Comparison of ENCODE assay signal across 14 cellular contexts in the genomic region with DNA sequence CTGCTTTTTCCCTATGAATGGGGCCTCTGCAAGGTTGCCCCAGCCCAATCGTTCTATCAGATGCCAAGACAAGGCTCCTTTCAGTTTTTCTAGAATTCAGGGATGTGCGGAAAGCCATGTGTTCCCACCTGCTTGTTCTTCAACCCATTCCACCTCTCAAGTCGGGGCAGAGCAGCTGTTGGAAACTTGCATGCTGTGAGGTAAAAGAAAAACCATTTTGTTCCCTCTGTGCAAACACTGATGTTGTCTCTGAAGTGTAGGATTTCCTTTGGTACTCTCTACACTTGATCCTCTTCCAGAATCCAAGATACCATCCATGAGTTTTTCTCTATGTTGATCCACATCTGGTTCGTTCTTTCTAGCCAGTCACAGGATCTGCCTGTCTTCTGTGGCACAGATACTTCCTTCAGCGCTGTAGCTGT. TPM values are rescaled to one million over a fixed set of nuclear protein-coding genes. Genes with fewer than 3 reads are reported as not detected.
DNase-seq lines count a peak whose midpoint lies in the region; ATAC-seq and TF ChIP-seq lines count a peak whose summit lies in the region.
"Had no signal": no experiment of that assay in that cellular context is flagged by ENCODE, and none has a peak within 500 bp of the region (broad histone marks: within the 10 kb centered on the region; RNA-seq: fewer than 3 reads in every experiment).

No MANE protein-coding gene starts in this region.

- WGBS in gastroesophageal sphincter (ENCODE audit: low coverage in 1 of 2), 2 donors, result 46 to 83% methylated on average over 2 to 5 of the region's 5 CpGs

- H3K9me3 ChIP-seq in SK-N-MC (ENCODE audit: low read depth, low read length), result no peaks in the 10 kb centered on the region
- H3K9me3 ChIP-seq in gastroesophageal sphincter, result no peaks in the 10 kb centered on the region
- no peaks in the 10 kb centered on the region for H3K9me3 ChIP-seq in skeletal muscle tissue (ENCODE audit: control insufficient read depth in 3 of 3, low read length in 3 of 3)
- H3K9me3 ChIP-seq: ovary had no signal

- no peak for TF ChIP-seq CTCF in gastroesophageal sphincter (IDR thresholded peaks at IDR 0.05)

- no peak overlapping the region for H3K9ac ChIP-seq in SK-N-MC (ENCODE audit: insufficient read length)
- peak overlapping the region in 1 of 3 donors; percentile 1 for H3K9ac ChIP-seq in skeletal muscle tissue (ENCODE audit: low read depth in 1 of 3, low read length in 3 of 3)

- no peaks in the 10 kb centered on the region for H3K27me3 ChIP-seq in gastroesophageal sphincter
- H3K27me3 ChIP-seq in skeletal muscle tissue (ENCODE audit: control insufficient read depth in 3 of 3, insufficient read depth in 3 of 3, low read length in 3 of 3), result no peaks in the 10 kb centered on the region
- H3K27me3 ChIP-seq: ovary had no signal

- peak overlapping the region; percentile 64 for H3K4me3 ChIP-seq in SK-N-MC
- no peak overlapping the region for H3K4me3 ChIP-seq in gastroesophageal sphincter
- H3K4me3 ChIP-seq in skeletal muscle tissue (ENCODE audit: low read length in 3 of 3), result no peak overlapping the region
- H3K4me3 ChIP-seq: ovary had no signal

- peak overlapping the region; percentile 71; the same call in 1 of the 2 replicates for H3K27ac ChIP-seq in SK-N-MC
- peak overlapping the region in 3 of 4 donors; percentile 53 to 76 (median 73) for H3K27ac ChIP-seq in gastroesophageal sphincter
- H3K27ac ChIP-seq in skeletal muscle tissue (ENCODE audit: low read depth, low read length), result peak overlapping the region; percentile 15
- H3K27ac ChIP-seq: ovary had no signal

- no peak for TF ChIP-seq POLR2A in gastroesophageal sphincter (IDR thresholded peaks at IDR 0.05)

- no peak for TF ChIP-seq EP300 in gastroesophageal sphincter (IDR thresholded peaks at IDR 0.05)

- H3K36me3 ChIP-seq in SK-N-MC (ENCODE audit: insufficient read depth, low read length) (no peaks in the 10 kb centered on the region), gastroesophageal sphincter (no peaks in the 10 kb centered on the region), skeletal muscle tissue (ENCODE audit: control insufficient read depth in 3 of 3, insufficient read depth in 3 of 3, low read length in 3 of 3) (no peaks in the 10 kb centered on the region)
- H3K36me3 ChIP-seq: ovary had no signal

- H3K4me1 ChIP-seq in gastroesophageal sphincter (peaks cover 17 to 92% (median 28%) of the 10 kb centered on the region in 3 donors), skeletal muscle tissue (ENCODE audit: control insufficient read depth in 3 of 3, insufficient read depth in 3 of 3, low read length in 3 of 3) (peaks cover 52 to 56% (median 55%) of the 10 kb centered on the region in 3 donors)

- ATAC-seq in gastroesophageal sphincter, result no peak
- no peak for ATAC-seq in GM21447 (IDR thresholded peaks at IDR 0.05; ENCODE audit: unreplicated experiment)
- ATAC-seq: effector memory CD8-positive, alpha-beta T cell had no signal

- DNase-seq in DMS 273 (lab: John Stamatoyannopoulos, UW; ENCODE audit: unreplicated experiment), result peak; percentile 59
- DNase-seq in DMS 273 treated with DMSO at 0.1 percent for 48 hours (lab: John Stamatoyannopoulos, UW), result no peak
- DNase-seq in SK-N-MC (ENCODE audit: low read depth, low spot score), result no peak
- no peak for DNase-seq in stimulated activated CD4-positive, alpha-beta T cell treated with anti-CD3 and anti-CD28 coated beads, Interleukin-2, amount 100 ng/mL, for 24 hours
- no peak for DNase-seq in KG1 (lab: John Stamatoyannopoulos, UW)
- DNase-seq: activated CD4-positive, CD25-positive, alpha-beta regulatory T cell treated with anti-CD3 and anti-CD28 coated beads, Interleukin-2, amount 50 U/mL, for 72 hours; activated naive CD4-positive, alpha-beta T cell treated with anti-CD3 and anti-CD28 coated beads, Interleukin-2, amount 10 ng/mL, durations not matched to agents 7 days and 5 days; effector memory CD8-positive, alpha-beta T cell; immature natural killer cell; OCI-M1 had no signal

RNA-seq across cellular contexts. Expression of a gene that starts 7.3 kb away (rescaled TPM):
- 10 to 100 TPM; 10.7 to 16.7 (median 14.9) TPM for total RNA-seq in gastroesophageal sphincter
- 11.0 TPM for total RNA-seq in skeletal muscle tissue

Comparison
In these comparisons a context has a peak if more than half of its experiments do, and no peak if none do; other contexts are left out.
1. H3K27ac ChIP-seq: peak in every context shown above with its lines; median percentile 73 in gastroesophageal sphincter; 71 in SK-N-MC; 15 in skeletal muscle tissue.